Comparison of ENCODE assay signal across 8 cellular contexts in genomic region chr20:46174469-46175126, GRCh38. TPM values are rescaled to one million over a fixed set of nuclear protein-coding genes. Genes with fewer than 3 reads are reported as not detected.
A peak's percentile ranks its signal among the peaks of the same experiment; 100 is the strongest.
DNase-seq lines count a peak whose midpoint lies in the region; ATAC-seq and TF ChIP-seq lines count a peak whose summit lies in the region.

No MANE protein-coding gene starts in this region.

- DNase-seq in GM04504 (ENCODE audit: low read depth) (peak; percentile 7), NCI-H510A (lab: John Stamatoyannopoulos, UW) (peak; percentile 74), esophagus squamous epithelium (lab: John Stamatoyannopoulos, UW) (no peak)
- DNase-seq in activated CD8-positive, alpha-beta memory T cell treated with anti-CD3 and anti-CD28 coated beads, Interleukin-2, amount 50 U/mL, for 48 hours: peak; percentile 85
- DNase-seq in natural killer cell treated with Interleukin-12 subunit alpha and Interleukin-12 subunit beta and Interleukin-15 and Interleukin-18, amount 100 ng/mL, for 72 hours (ENCODE audit: low spot score): no peak
- peak; percentile 68 for DNase-seq in stimulated activated naive CD4-positive, alpha-beta T cell treated with Interleukin-2 at 50 U/mL for 16 hours (lab: John Stamatoyannopoulos, UW)

- no peak overlapping the region for H3K4me3 Mint-ChIP-seq in natural killer cell treated with Interleukin-12 subunit alpha and Interleukin-12 subunit beta and Interleukin-15 and Interleukin-18, amount 100 ng/mL, for 72 hours

- peaks cover 0 to 91% (median 9%) of the 10 kb centered on the region in 4 donors for H3K27me3 ChIP-seq in esophagus squamous epithelium

- H3K27ac ChIP-seq in esophagus squamous epithelium: no peak overlapping the region

- H3K27ac Mint-ChIP-seq in natural killer cell treated with Interleukin-12 subunit alpha and Interleukin-12 subunit beta and Interleukin-15 and Interleukin-18, amount 100 ng/mL, for 72 hours: no peak overlapping the region

- intact Hi-C loops in esophagus squamous epithelium (cut with DNase I): loop anchor here (10.0 kb wide), 1 partner anchor 150 kb away; the partner anchor contains the start of gene SLC12A5

- 3% methylated on average over 13 of the region's 77 CpGs; no CpG with 5 or more reads in 1 of the 2 donors for WGBS in esophagus squamous epithelium, 2 donors

- H3K9me3 ChIP-seq in esophagus squamous epithelium: no peaks in the 10 kb centered on the region

- peaks cover 0 to 13% (median 0%) of the 10 kb centered on the region in 3 donors for H3K4me1 ChIP-seq in esophagus squamous epithelium

- peak; percentile 79 to 81 for ATAC-seq in natural killer cell treated with Interleukin-12 subunit alpha and Interleukin-12 subunit beta and Interleukin-15 and Interleukin-18, amount 100 ng/mL, for 72 hours
- no peak for ATAC-seq in HG03521 (IDR thresholded peaks at IDR 0.05; ENCODE audit: unreplicated experiment)
- no peak for ATAC-seq in HG03108 (IDR thresholded peaks at IDR 0.05; ENCODE audit: unreplicated experiment)

- no peaks in the 10 kb centered on the region for H3K36me3 Mint-ChIP-seq in natural killer cell treated with Interleukin-12 subunit alpha and Interleukin-12 subunit beta and Interleukin-15 and Interleukin-18, amount 100 ng/mL, for 72 hours

- H3K9me3 Mint-ChIP-seq in natural killer cell treated with Interleukin-12 subunit alpha and Interleukin-12 subunit beta and Interleukin-15 and Interleukin-18, amount 100 ng/mL, for 72 hours: no peaks in the 10 kb centered on the region

- peak overlapping the region in 1 of 4 donors; percentile 45 for H3K4me3 ChIP-seq in esophagus squamous epithelium

- TF ChIP-seq POLR2A in esophagus squamous epithelium (IDR thresholded peaks at IDR 0.05): no peak

- no peaks in the 10 kb centered on the region for H3K36me3 ChIP-seq in esophagus squamous epithelium

- H3K27me3 Mint-ChIP-seq in natural killer cell treated with Interleukin-12 subunit alpha and Interleukin-12 subunit beta and Interleukin-15 and Interleukin-18, amount 100 ng/mL, for 72 hours: peaks cover 37 to 47% of the 10 kb centered on the region in 2 donors

- TF ChIP-seq CTCF in esophagus squamous epithelium (IDR thresholded peaks at IDR 0.05): peak; percentile 17 to 76 (median 62)

- H3K4me1 Mint-ChIP-seq in natural killer cell treated with Interleukin-12 subunit alpha and Interleukin-12 subunit beta and Interleukin-15 and Interleukin-18, amount 100 ng/mL, for 72 hours (ENCODE audit: low read depth in 2 of 2): no peaks in the 10 kb centered on the region

RNA-seq across cellular contexts. Expression of gene CD40, which starts 56.5 kb away (rescaled TPM):
- total RNA-seq in esophagus squamous epithelium: 10 to 100 TPM in 2 of 4 donors, 1 to 10 TPM in 2; 3.2 to 15.3 (median 10.2) TPM
- 10 to 100 TPM in 1 of 2 donors, 1 to 10 TPM in 1; 6.7 to 32.7 TPM for total RNA-seq in natural killer cell treated with Interleukin-12 subunit alpha and Interleukin-12 subunit beta and Interleukin-15 and Interleukin-18, amount 100 ng/mL, for 72 hours

Comparison
In these comparisons a context has a peak if more than half of its experiments do, and no peak if none do; other contexts are left out.
1. DNase-seq: peak in GM04504 (single experiment), NCI-H510A (single experiment), activated CD8-positive, alpha-beta memory T cell treated with anti-CD3 and anti-CD28 coated beads, Interleukin-2, amount 50 U/mL, for 48 hours (single experiment) and stimulated activated naive CD4-positive, alpha-beta T cell treated with Interleukin-2 at 50 U/mL for 16 hours (single experiment); none in esophagus squamous epithelium (single experiment) and natural killer cell treated with Interleukin-12 subunit alpha and Interleukin-12 subunit beta and Interleukin-15 and Interleukin-18, amount 100 ng/mL, for 72 hours (single experiment).
2. ATAC-seq: peak in natural killer cell treated with Interleukin-12 subunit alpha and Interleukin-12 subunit beta and Interleukin-15 and Interleukin-18, amount 100 ng/mL, for 72 hours (2 of 2); none in HG03521 (single experiment) and HG03108 (single experiment).